ENCODE assay signal across 7 cellular contexts in the genomic region with DNA sequence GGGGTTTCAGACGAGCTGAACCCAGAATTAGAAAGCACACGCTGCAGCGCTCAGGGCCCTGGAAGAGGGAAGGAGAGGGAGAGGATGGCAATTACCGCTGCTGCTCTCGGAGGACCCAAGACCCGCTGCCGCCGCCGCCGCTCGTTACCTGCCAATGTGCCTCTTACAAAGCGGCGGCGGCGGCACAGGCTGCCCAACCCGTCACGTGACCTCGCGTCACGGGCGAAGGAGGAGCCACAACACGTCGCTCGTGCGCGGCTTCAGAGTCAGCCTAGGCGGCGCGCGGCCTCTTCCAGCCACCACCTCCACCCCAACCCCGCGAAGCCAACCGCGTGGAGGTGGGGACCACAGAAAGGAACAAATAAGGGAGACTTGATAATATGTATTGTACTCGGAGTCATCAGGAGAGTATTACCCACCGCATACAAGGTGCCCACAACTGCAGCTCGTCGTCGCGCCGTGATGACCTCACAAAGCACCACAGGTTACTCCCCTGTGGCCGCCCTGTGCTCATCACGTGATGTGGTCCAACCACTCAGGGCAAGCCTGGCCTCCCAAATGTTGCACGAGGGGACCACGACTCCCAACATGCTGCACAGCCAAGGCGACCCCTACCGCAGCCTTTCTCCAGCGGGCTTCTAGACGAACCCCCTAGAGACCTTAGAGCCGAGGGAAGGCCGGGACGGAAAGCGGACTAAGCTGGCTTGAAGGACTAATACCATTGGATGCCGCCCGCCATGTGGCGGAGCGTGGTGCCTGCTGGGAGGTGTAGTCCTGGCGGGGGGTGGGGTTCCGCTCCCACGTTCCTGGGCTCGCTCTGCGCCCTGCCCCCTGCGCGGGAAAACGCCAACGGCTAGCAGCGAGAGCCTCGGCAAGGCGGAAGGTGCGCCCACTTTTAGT. TPM values are rescaled to one million over a fixed set of nuclear protein-coding genes. Genes with fewer than 3 reads are reported as not detected.
A peak's percentile ranks its signal among the peaks of the same experiment; 100 is the strongest.
DNase-seq lines count a peak whose midpoint lies in the region; ATAC-seq, FAIRE-seq and TF ChIP-seq lines count a peak whose summit lies in the region.

A gene with protein sequence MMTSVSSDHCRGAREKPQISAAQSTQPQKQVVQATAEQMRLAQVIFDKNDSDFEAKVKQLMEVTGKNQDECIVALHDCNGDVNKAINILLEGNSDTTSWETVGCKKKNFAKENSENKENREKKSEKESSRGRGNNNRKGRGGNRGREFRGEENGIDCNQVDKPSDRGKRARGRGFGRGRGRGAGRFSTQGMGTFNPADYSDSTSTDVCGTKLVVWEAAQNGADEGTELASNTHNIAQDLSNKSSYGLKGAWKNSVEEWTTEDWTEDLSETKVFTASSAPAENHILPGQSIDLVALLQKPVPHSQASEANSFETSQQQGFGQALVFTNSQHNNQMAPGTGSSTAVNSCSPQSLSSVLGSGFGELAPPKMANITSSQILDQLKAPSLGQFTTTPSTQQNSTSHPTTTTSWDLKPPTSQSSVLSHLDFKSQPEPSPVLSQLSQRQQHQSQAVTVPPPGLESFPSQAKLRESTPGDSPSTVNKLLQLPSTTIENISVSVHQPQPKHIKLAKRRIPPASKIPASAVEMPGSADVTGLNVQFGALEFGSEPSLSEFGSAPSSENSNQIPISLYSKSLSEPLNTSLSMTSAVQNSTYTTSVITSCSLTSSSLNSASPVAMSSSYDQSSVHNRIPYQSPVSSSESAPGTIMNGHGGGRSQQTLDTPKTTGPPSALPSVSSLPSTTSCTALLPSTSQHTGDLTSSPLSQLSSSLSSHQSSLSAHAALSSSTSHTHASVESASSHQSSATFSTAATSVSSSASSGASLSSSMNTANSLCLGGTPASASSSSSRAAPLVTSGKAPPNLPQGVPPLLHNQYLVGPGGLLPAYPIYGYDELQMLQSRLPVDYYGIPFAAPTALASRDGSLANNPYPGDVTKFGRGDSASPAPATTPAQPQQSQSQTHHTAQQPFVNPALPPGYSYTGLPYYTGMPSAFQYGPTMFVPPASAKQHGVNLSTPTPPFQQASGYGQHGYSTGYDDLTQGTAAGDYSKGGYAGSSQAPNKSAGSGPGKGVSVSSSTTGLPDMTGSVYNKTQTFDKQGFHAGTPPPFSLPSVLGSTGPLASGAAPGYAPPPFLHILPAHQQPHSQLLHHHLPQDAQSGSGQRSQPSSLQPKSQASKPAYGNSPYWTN (minus strand): TSS at position 158 of the 900 bp plus-strand sequence. CDS start 31,739 bp downstream, outside the sequence.

- H3K36me3 Mint-ChIP-seq in T-helper 2 cell treated with Interferon-gamma antibody and Interleukin-4, amounts not matched to agents 5 μg/mL and 100 μg/mL, for 36 hours (ENCODE audit: low read depth) = peaks cover 3% of the 10 kb centered on the region
- H3K36me3 Mint-ChIP-seq in astrocyte (ENCODE audit: low read depth, unreplicated experiment) = no peaks in the 10 kb centered on the region

- H3K4me1 Mint-ChIP-seq in T-helper 2 cell treated with Interferon-gamma antibody and Interleukin-4, amounts not matched to agents 5 μg/mL and 100 μg/mL, for 36 hours (ENCODE audit: low read depth) = peaks cover 38% of the 10 kb centered on the region
- peaks cover 15% of the 10 kb centered on the region for H3K4me1 Mint-ChIP-seq in astrocyte (ENCODE audit: low read depth, unreplicated experiment)

- H3K4me3 ChIP-seq in astrocyte (ENCODE audit: insufficient read depth, low read depth, low read length) = peak within 1 kb of the TSS; percentile 88

- peak; percentile 77 for ATAC-seq in GM18502 (IDR thresholded peaks at IDR 0.05; ENCODE audit: poor library complexity, unreplicated experiment)
- peak; percentile 84 for ATAC-seq in HG02970 (IDR thresholded peaks at IDR 0.05; ENCODE audit: low FRiP score, unreplicated experiment)

- H3K27me3 ChIP-seq in astrocyte (ENCODE audit: insufficient read depth, low read length) = no peaks in the 10 kb centered on the region

- no peaks in the 10 kb centered on the region for H3K9me3 ChIP-seq in astrocyte (ENCODE audit: insufficient read depth, low read depth, low read length)

- peaks cover 29% of the 10 kb centered on the region for H4K20me1 ChIP-seq in astrocyte (ENCODE audit: insufficient read depth, low read length)

- H3K27ac Mint-ChIP-seq in T-helper 2 cell treated with Interferon-gamma antibody and Interleukin-4, amounts not matched to agents 5 μg/mL and 100 μg/mL, for 36 hours = peak within 1 kb of the TSS; percentile 98
- H3K27ac Mint-ChIP-seq in astrocyte (ENCODE audit: unreplicated experiment) = peak within 1 kb of the TSS; percentile 100

- H3K9ac ChIP-seq in astrocyte (ENCODE audit: low read length) = peak within 1 kb of the TSS; percentile 94

- peak within 1 kb of the TSS; percentile 99 for H3K27ac ChIP-seq in astrocyte (ENCODE audit: low read depth, low read length)

- no peak for FAIRE-seq in astrocyte (lab: Jason Lieb, UNC)

- H3K79me2 ChIP-seq in astrocyte (ENCODE audit: insufficient read depth, low read length) = peaks cover 47% of the 10 kb centered on the region

- no peaks in the 10 kb centered on the region for H3K27me3 Mint-ChIP-seq in T-helper 2 cell treated with Interferon-gamma antibody and Interleukin-4, amounts not matched to agents 5 μg/mL and 100 μg/mL, for 36 hours (ENCODE audit: low read depth)
- H3K27me3 Mint-ChIP-seq in astrocyte (ENCODE audit: low read depth, unreplicated experiment) = no peaks in the 10 kb centered on the region

- TF ChIP-seq CTCF in astrocyte (IDR thresholded peaks at IDR 0.05; ENCODE audit: insufficient read depth, low read depth, low read length) = no peak

- peak; percentile 99 for DNase-seq in NCI-H1930 (lab: John Stamatoyannopoulos, UW)
- peak; percentile 96 for DNase-seq in T-helper 2 cell treated with Interferon-gamma antibody and Interleukin-4, amounts not matched to agents 5 μg/mL and 100 μg/mL, for 36 hours (ENCODE audit: low spot score)
- peak; percentile 96 for DNase-seq in astrocyte (ENCODE audit: low read depth)
- peak; percentile 97 for DNase-seq in hepatic stellate cell (ENCODE audit: low spot score)
- peak; percentile 92 for DNase-seq in renal cortical epithelial cell (ENCODE audit: low read depth)

- H3K4me3 Mint-ChIP-seq in T-helper 2 cell treated with Interferon-gamma antibody and Interleukin-4, amounts not matched to agents 5 μg/mL and 100 μg/mL, for 36 hours = peak within 1 kb of the TSS; percentile 100
- peak within 1 kb of the TSS; percentile 98 for H3K4me3 Mint-ChIP-seq in astrocyte (ENCODE audit: unreplicated experiment)

- H3K9me3 Mint-ChIP-seq in T-helper 2 cell treated with Interferon-gamma antibody and Interleukin-4, amounts not matched to agents 5 μg/mL and 100 μg/mL, for 36 hours = no peaks in the 10 kb centered on the region
- no peaks in the 10 kb centered on the region for H3K9me3 Mint-ChIP-seq in astrocyte (ENCODE audit: unreplicated experiment)

- peak within 1 kb of the TSS; percentile 99 for H2AFZ ChIP-seq in astrocyte (ENCODE audit: low read depth, low read length)

- H3K4me2 ChIP-seq in astrocyte (ENCODE audit: low read length) = peak within 1 kb of the TSS; percentile 88

- H3K4me1 ChIP-seq in astrocyte (ENCODE audit: insufficient read depth, low read length) = peaks cover 12% of the 10 kb centered on the region

- no peaks in the 10 kb centered on the region for H3K36me3 ChIP-seq in astrocyte (ENCODE audit: insufficient read depth, low read length)

RNA-seq across cellular contexts. Expression of the gene that starts here (rescaled TPM):
- total RNA-seq in astrocyte = 65.4 and 73.3 TPM in 2 replicates
- 30.9 and 40.4 TPM in 2 replicates for total RNA-seq in renal cortical epithelial cell

Comparison
In these comparisons a context has a peak if more than half of its experiments do, and no peak if none do; other contexts are left out.
1. Peak in every context shown above with its lines: DNase-seq, ATAC-seq, H3K4me3 ChIP-seq and H3K27ac ChIP-seq.